In the genomic region with DNA sequence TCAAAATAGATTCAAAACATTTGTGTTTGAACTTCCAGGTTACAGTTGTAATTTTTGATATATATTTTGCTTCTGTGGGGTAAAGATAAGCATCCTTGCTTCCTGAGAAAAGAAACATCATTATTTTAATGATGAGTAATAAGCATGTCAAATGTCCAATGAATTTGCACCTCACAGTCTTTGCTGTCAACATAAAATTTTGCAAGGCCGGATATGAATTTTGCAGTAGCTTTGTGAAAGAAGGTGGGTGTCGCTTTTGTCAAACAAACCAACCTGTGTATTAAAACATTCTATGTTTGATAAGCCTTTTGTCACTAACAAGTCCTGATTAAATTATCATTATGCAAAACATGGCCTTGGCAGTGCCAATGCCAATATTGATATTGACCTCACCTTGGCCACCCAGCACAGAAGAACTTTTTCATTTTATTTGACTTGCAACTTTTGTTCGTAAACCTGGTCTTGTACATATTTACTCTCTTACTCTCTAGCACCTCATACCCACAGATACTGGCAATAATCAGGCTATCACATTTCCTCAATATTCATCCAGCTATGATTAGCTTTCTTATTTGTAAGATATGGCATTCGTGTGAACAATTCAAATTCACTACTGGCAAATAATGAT, we compare ENCODE assay signal across 23 cellular contexts.
"Had no signal": no experiment of that assay in that cellular context is flagged by ENCODE, and none has a peak within 500 bp of the region (broad histone marks: within the 10 kb centered on the region; RNA-seq: fewer than 3 reads in every experiment).

No MANE protein-coding gene starts in this region.

- H3K9ac ChIP-seq: neural progenitor cell, parathyroid adenoma had no signal

- DNase-seq: effector memory CD8-positive, alpha-beta T cell; esophagus squamous epithelium; foreskin fibroblast; glutamatergic neuron; immature natural killer cell; left ventricle myocardium inferior; lower lobe of right lung; occipital lobe; psoas muscle; retina; right lobe of liver; spleen; stimulated activated CD4-positive, alpha-beta T cell treated with anti-CD3 and anti-CD28 coated beads, Interleukin-15, amount 100 ng/mL, for 24 hours; stimulated activated CD4-positive, alpha-beta T cell treated with anti-CD3 and anti-CD28 coated beads, Interleukin-1b, Interleukin-23, amount 100 ng/mL, for 48 hours; stimulated activated CD4-positive, alpha-beta T cell treated with anti-CD3 and anti-CD28 coated beads, Interleukin-4, amount 100 ng/mL, for 24 hours; testis; transverse colon had no signal

- H2AFZ ChIP-seq: neural progenitor cell, parathyroid adenoma had no signal

- H3K9me3 ChIP-seq: esophagus squamous epithelium, gastroesophageal sphincter, left ventricle myocardium inferior, lower lobe of right lung, psoas muscle, right lobe of liver, spleen, testis, transverse colon had no signal

- H3K27ac ChIP-seq: esophagus squamous epithelium, gastroesophageal sphincter, left ventricle myocardium inferior, lower lobe of right lung, neural progenitor cell, parathyroid adenoma, psoas muscle, right lobe of liver, testis, transverse colon had no signal

- ATAC-seq: effector memory CD8-positive, alpha-beta T cell; gastroesophageal sphincter; lower lobe of right lung; natural killer cell treated with Interleukin-12 subunit alpha and Interleukin-12 subunit beta and Interleukin-15 and Interleukin-18, amount 100 ng/mL, for 72 hours; psoas muscle; stimulated activated memory B cell treated with anti-CD40 and anti-IgM and Interleukin-4, amounts not matched to agents 10 μg/mL and 1 μg/mL and 100 μg/mL, for 72 hours had no signal

- H3K79me2 ChIP-seq: parathyroid adenoma had no signal

- H3K27me3 ChIP-seq: esophagus squamous epithelium, gastroesophageal sphincter, neural progenitor cell, right lobe of liver, spleen, testis, transverse colon had no signal

- H3K4me2 ChIP-seq: neural progenitor cell had no signal

- H3K36me3 ChIP-seq: esophagus squamous epithelium, gastroesophageal sphincter, left ventricle myocardium inferior, lower lobe of right lung, neural progenitor cell, right lobe of liver, spleen, transverse colon had no signal

- H3K4me3 ChIP-seq: esophagus squamous epithelium, gastroesophageal sphincter, left ventricle myocardium inferior, lower lobe of right lung, neural progenitor cell, psoas muscle, right lobe of liver, spleen, testis, transverse colon had no signal

- FAIRE-seq: keratinocyte had no signal

- H3K4me1 ChIP-seq: esophagus squamous epithelium, gastroesophageal sphincter, left ventricle myocardium inferior, lower lobe of right lung, neural progenitor cell, parathyroid adenoma, right lobe of liver, spleen, testis, transverse colon had no signal
